In genomic region chr3:170811928-170812591, GRCh38 we compare ENCODE assay signal across 8 cellular contexts. TPM values are rescaled to one million over a fixed set of nuclear protein-coding genes. Genes with fewer than 3 reads are reported as not detected.
DNase-seq lines count a peak whose midpoint lies in the region; ATAC-seq and TF ChIP-seq lines count a peak whose summit lies in the region.

No MANE protein-coding gene starts in this region.

- peak; percentile 87 for TF ChIP-seq CTCF in CD8-positive, alpha-beta T cell (IDR thresholded peaks at IDR 0.05)
- peak; percentile 96 for TF ChIP-seq CTCF in OCI-LY7 (conservative IDR thresholded peaks at IDR 0.05; ENCODE audit: low read length)

- H3K4me1 ChIP-seq in CD8-positive, alpha-beta T cell (ENCODE audit: insufficient read depth, low read length), result no peaks in the 10 kb centered on the region
- H3K4me1 ChIP-seq in OCI-LY7 (ENCODE audit: insufficient read depth, low read length, poor library complexity, severe bottlenecking), result no peaks in the 10 kb centered on the region

- H3K4me1 Mint-ChIP-seq in CD8-positive, alpha-beta T cell (ENCODE audit: low read depth), result no peaks in the 10 kb centered on the region
- H3K4me1 Mint-ChIP-seq in natural killer cell treated with Interleukin-12 subunit alpha and Interleukin-12 subunit beta and Interleukin-15 and Interleukin-18, amount 100 ng/mL, for 72 hours (ENCODE audit: low read depth in 2 of 2), result peaks cover 4 to 6% of the 10 kb centered on the region in 2 donors

- peak; percentile 37 to 72 (median 57) for DNase-seq in CD8-positive, alpha-beta T cell
- peak; percentile 78 for DNase-seq in Jurkat, Clone E6-1 (ENCODE audit: low read depth, low spot score)
- DNase-seq in OCI-LY7 (ENCODE audit: low spot score) (peak; percentile 77), activated T-cell treated with anti-CD3 and anti-CD28 coated beads for 1 hour (ENCODE audit: low read depth) (peak; percentile 24)
- DNase-seq in natural killer cell treated with Interleukin-12 subunit alpha and Interleukin-12 subunit beta and Interleukin-15 and Interleukin-18, amount 100 ng/mL, for 72 hours (ENCODE audit: low spot score), result peak; percentile 64
- peak; percentile 36 for DNase-seq in stimulated activated naive CD4-positive, alpha-beta T cell treated with Interleukin-2 at 50 U/mL for 16 hours (lab: John Stamatoyannopoulos, UW)

- H2AFZ ChIP-seq in OCI-LY7 (ENCODE audit: low read length), result no peak overlapping the region

- no peak overlapping the region for H3K27ac Mint-ChIP-seq in CD8-positive, alpha-beta T cell
- H3K27ac Mint-ChIP-seq in natural killer cell treated with Interleukin-12 subunit alpha and Interleukin-12 subunit beta and Interleukin-15 and Interleukin-18, amount 100 ng/mL, for 72 hours, result no peak overlapping the region

- intact Hi-C loops in CD8-positive, alpha-beta T cell (cut with DNase I, micrococcal nuclease), result loop anchor here (1.0 to 10.0 kb wide), 8 partner anchors 397 to 950 kb away; partner anchors contain the start of gene GPR160 (in 2 of the 2)
- intact Hi-C loops in OCI-LY7 (cut with micrococcal nuclease; ENCODE audit: unreplicated experiment), result loop anchor here (1.0 to 5.0 kb wide), 3 partner anchors 115 to 503 kb away; no protein-coding TSS in a partner anchor

- POLR2A ChIA-PET in CD8-positive, alpha-beta T cell (lab: Charles Lee), result no interaction called here
- POLR2A ChIA-PET in OCI-LY7 (lab: Charles Lee), result interaction anchor here (1.1 to 2.8 kb wide), 4 partner anchors 10 to 428 kb away, joined by 3 to 11 read pairs (median 4); partner anchors contain the start of gene RPL22L1

- H3K4me3 Mint-ChIP-seq in CD8-positive, alpha-beta T cell, result no peak overlapping the region
- no peak overlapping the region for H3K4me3 Mint-ChIP-seq in natural killer cell treated with Interleukin-12 subunit alpha and Interleukin-12 subunit beta and Interleukin-15 and Interleukin-18, amount 100 ng/mL, for 72 hours

- H3K27me3 Mint-ChIP-seq in CD8-positive, alpha-beta T cell (ENCODE audit: low read depth), result peaks cover 2% of the 10 kb centered on the region
- peaks cover 0 to 4% of the 10 kb centered on the region in 2 donors for H3K27me3 Mint-ChIP-seq in natural killer cell treated with Interleukin-12 subunit alpha and Interleukin-12 subunit beta and Interleukin-15 and Interleukin-18, amount 100 ng/mL, for 72 hours

- H3K79me2 ChIP-seq in OCI-LY7 (ENCODE audit: insufficient read depth, low read depth, low read length), result no peaks in the 10 kb centered on the region

- no peak overlapping the region for H3K4me2 ChIP-seq in OCI-LY7 (ENCODE audit: low read length)

- peak; percentile 98 for ATAC-seq in CD8-positive, alpha-beta T cell
- ATAC-seq in GM21381 (IDR thresholded peaks at IDR 0.05; ENCODE audit: unreplicated experiment) (peak; percentile 78), esophagus mucosa (peak; percentile 86)
- peak; percentile 66 to 75 for ATAC-seq in natural killer cell treated with Interleukin-12 subunit alpha and Interleukin-12 subunit beta and Interleukin-15 and Interleukin-18, amount 100 ng/mL, for 72 hours

- no peaks in the 10 kb centered on the region for H3K36me3 Mint-ChIP-seq in CD8-positive, alpha-beta T cell
- no peaks in the 10 kb centered on the region for H3K36me3 Mint-ChIP-seq in natural killer cell treated with Interleukin-12 subunit alpha and Interleukin-12 subunit beta and Interleukin-15 and Interleukin-18, amount 100 ng/mL, for 72 hours

- no peaks in the 10 kb centered on the region for H4K20me1 ChIP-seq in OCI-LY7 (ENCODE audit: insufficient read depth, low read length)

- no peaks in the 10 kb centered on the region for H3K9me3 Mint-ChIP-seq in CD8-positive, alpha-beta T cell
- H3K9me3 Mint-ChIP-seq in natural killer cell treated with Interleukin-12 subunit alpha and Interleukin-12 subunit beta and Interleukin-15 and Interleukin-18, amount 100 ng/mL, for 72 hours, result no peaks in the 10 kb centered on the region

- H3K4me3 ChIP-seq in CD8-positive, alpha-beta T cell (ENCODE audit: low read depth, low read length), result no peak overlapping the region
- no peak overlapping the region for H3K4me3 ChIP-seq in Jurkat, Clone E6-1 (ENCODE audit: low read length)
- H3K4me3 ChIP-seq in OCI-LY7 (ENCODE audit: low read depth, low read length, poor library complexity, severe bottlenecking), result no peak overlapping the region

- H3K9me3 ChIP-seq in CD8-positive, alpha-beta T cell (ENCODE audit: low read length), result no peaks in the 10 kb centered on the region
- no peaks in the 10 kb centered on the region for H3K9me3 ChIP-seq in OCI-LY7 (ENCODE audit: low read length)

- no peaks in the 10 kb centered on the region for H3K36me3 ChIP-seq in CD8-positive, alpha-beta T cell (ENCODE audit: insufficient read depth, low read length)
- H3K36me3 ChIP-seq in OCI-LY7 (ENCODE audit: insufficient read depth, low read length), result no peaks in the 10 kb centered on the region

- no TSS peak for BruUV-seq in OCI-LY7 (replicated peaks; lab: Mats Ljungman, UMichigan)

- no peaks in the 10 kb centered on the region for H3K9me2 ChIP-seq in OCI-LY7 (ENCODE audit: insufficient read depth, low read length)

- CTCF ChIA-PET in CD8-positive, alpha-beta T cell (lab: Charles Lee), result interaction anchor here (0.6 to 5.7 kb wide), 23 partner anchors 9 to 1049 kb away, joined by 3 to 34 read pairs (median 4); partner anchors contain the start of genes CLDN11, EIF5A2 and GPR160
- CTCF ChIA-PET in OCI-LY7 (lab: Charles Lee; ENCODE audit: unreplicated experiment), result interaction anchor here (0.5 to 5.3 kb wide), 5 partner anchors 9 to 1014 kb away, joined by 3 to 23 read pairs (median 3); no protein-coding TSS in a partner anchor

- no peaks in the 10 kb centered on the region for H3K27me3 ChIP-seq in CD8-positive, alpha-beta T cell (ENCODE audit: insufficient read depth, low read length)

- H3K27ac ChIP-seq in CD8-positive, alpha-beta T cell (ENCODE audit: low read depth, low read length), result no peak overlapping the region
- H3K27ac ChIP-seq in OCI-LY7 (ENCODE audit: low read depth, low read length, poor library complexity, severe bottlenecking), result no peak overlapping the region

RNA-seq across cellular contexts. Expression of gene RPL22L1, which starts 57.9 kb away (rescaled TPM):
- total RNA-seq in CD8-positive, alpha-beta T cell, result 10 to 100 TPM; 54.3 to 56.8 TPM
- polyA plus RNA-seq in Jurkat, Clone E6-1 (2012; ENCODE audit: insufficient read depth, insufficient read length), result 81.8 TPM
- 32.9 and 51.7 TPM in 2 replicates for total RNA-seq in OCI-LY7 (2014; rRNA removed; shearing (Covaris generic))
- total RNA-seq in OCI-LY7 (2022) (49.3 and 58.9 TPM in 2 replicates), esophagus mucosa (90.3 TPM)
- total RNA-seq in natural killer cell treated with Interleukin-12 subunit alpha and Interleukin-12 subunit beta and Interleukin-15 and Interleukin-18, amount 100 ng/mL, for 72 hours, result 100 to 1,000 TPM in 1 of 2 donors, 10 to 100 TPM in 1; 96.6 to 144 TPM

Comparison
In these comparisons a context has a peak if more than half of its experiments do, and no peak if none do; other contexts are left out.
1. DNase-seq: peak in every context shown above with its lines; median percentile 78 in Jurkat, Clone E6-1; 77 in OCI-LY7; 64 in natural killer cell treated with Interleukin-12 subunit alpha and Interleukin-12 subunit beta and Interleukin-15 and Interleukin-18, amount 100 ng/mL, for 72 hours; 57 in CD8-positive, alpha-beta T cell; 36 in stimulated activated naive CD4-positive, alpha-beta T cell treated with Interleukin-2 at 50 U/mL for 16 hours; 24 in activated T-cell treated with anti-CD3 and anti-CD28 coated beads for 1 hour.